In genomic region chr2:155972916-155973315, GRCh38 we compare ENCODE assay signal across 22 cellular contexts.
DNase-seq lines count a peak whose midpoint lies in the region; TF ChIP-seq lines count a peak whose summit lies in the region.
"Had no signal": no experiment of that assay in that cellular context is flagged by ENCODE, and none has a peak within 500 bp of the region (broad histone marks: within the 10 kb centered on the region; RNA-seq: fewer than 3 reads in every experiment).

No MANE protein-coding gene starts in this region.

- H3K27me3 ChIP-seq in HUES48 (ENCODE audit: control insufficient read depth, insufficient read depth, low read length) (no peaks in the 10 kb centered on the region), iPS-20b (ENCODE audit: insufficient read depth, low read length) (no peaks in the 10 kb centered on the region), thyroid gland (no peaks in the 10 kb centered on the region)
- H3K27me3 ChIP-seq: BE2C, BLaER1 had no signal

- TF ChIP-seq POLR2A in thyroid gland (IDR thresholded peaks at IDR 0.05): no peak

- H3K9ac ChIP-seq in HUES48 (ENCODE audit: low read depth, low read length) (no peak overlapping the region), iPS-20b (ENCODE audit: low read depth, low read length) (no peak overlapping the region)
- H3K9ac ChIP-seq: BLaER1 had no signal

- H3K36me3 ChIP-seq in HUES48 (ENCODE audit: control insufficient read depth, insufficient read depth, low read length): no peaks in the 10 kb centered on the region
- H3K36me3 ChIP-seq in iPS-20b (ENCODE audit: insufficient read depth, low read depth, low read length): no peaks in the 10 kb centered on the region
- no peaks in the 10 kb centered on the region for H3K36me3 ChIP-seq in thyroid gland
- H3K36me3 ChIP-seq: BE2C, BLaER1 had no signal

- intact Hi-C loops in thyroid gland (cut with DNase I): no loop called here

- 65 to 67% methylated on average over 2 of the region's 2 CpGs for WGBS in thyroid gland, 2 donors

- TF ChIP-seq CTCF in thyroid gland (IDR thresholded peaks at IDR 0.05): no peak

- H3K27ac ChIP-seq in HUES48 (ENCODE audit: low read depth, low read length): peak overlapping the region; percentile 55
- H3K27ac ChIP-seq in iPS-20b (ENCODE audit: low read length): no peak overlapping the region
- H3K27ac ChIP-seq in thyroid gland: no peak overlapping the region
- H3K27ac ChIP-seq: BLaER1 had no signal

- DNase-seq in NCI-H774 (lab: John Stamatoyannopoulos, UW) (no peak), thyroid gland (no peak), globus pallidus (ENCODE audit: low spot score) (no peak)
- DNase-seq: 8988T; ACHN; BE2C; C1 segment of cervical spinal cord; CD4-positive, alpha-beta memory T cell; CD4-positive, CD25-positive, alpha-beta regulatory T cell; CD8-positive, alpha-beta memory T cell; COR-L47; DMS 273 treated with DMSO at 0.1 percent for 48 hours; DMS153; DMS53; DMS79; DND-41; EL; GDM1 had no signal

- H3K4me3 ChIP-seq in HUES48 (ENCODE audit: low read depth, low read length): no peak overlapping the region
- H3K4me3 ChIP-seq in iPS-20b (ENCODE audit: low read length): peak overlapping the region; percentile 30; the same call in 1 of the 2 replicates
- no peak overlapping the region for H3K4me3 ChIP-seq in thyroid gland (replicated peaks in 1 of 3)
- H3K4me3 ChIP-seq: BLaER1, GM12878 had no signal

- H3K4me1 ChIP-seq in HUES48 (ENCODE audit: control insufficient read depth, insufficient read depth, low read length) (peaks cover 17% of the 10 kb centered on the region; the same call in 1 of the 2 replicates), iPS-20b (ENCODE audit: insufficient read depth, low read length) (peaks cover 4% of the 10 kb centered on the region; the same call in 1 of the 2 replicates), thyroid gland (no peaks in the 10 kb centered on the region)
- H3K4me1 ChIP-seq: BE2C, BLaER1 had no signal

- H3K9me3 ChIP-seq in HUES48 (ENCODE audit: control insufficient read depth, insufficient read depth, low read length) (no peaks in the 10 kb centered on the region), iPS-20b (ENCODE audit: insufficient read depth, low read depth, low read length) (no peaks in the 10 kb centered on the region), thyroid gland (no peaks in the 10 kb centered on the region)
- H3K9me3 ChIP-seq: BE2C, BLaER1 had no signal
